In the genomic region with DNA sequence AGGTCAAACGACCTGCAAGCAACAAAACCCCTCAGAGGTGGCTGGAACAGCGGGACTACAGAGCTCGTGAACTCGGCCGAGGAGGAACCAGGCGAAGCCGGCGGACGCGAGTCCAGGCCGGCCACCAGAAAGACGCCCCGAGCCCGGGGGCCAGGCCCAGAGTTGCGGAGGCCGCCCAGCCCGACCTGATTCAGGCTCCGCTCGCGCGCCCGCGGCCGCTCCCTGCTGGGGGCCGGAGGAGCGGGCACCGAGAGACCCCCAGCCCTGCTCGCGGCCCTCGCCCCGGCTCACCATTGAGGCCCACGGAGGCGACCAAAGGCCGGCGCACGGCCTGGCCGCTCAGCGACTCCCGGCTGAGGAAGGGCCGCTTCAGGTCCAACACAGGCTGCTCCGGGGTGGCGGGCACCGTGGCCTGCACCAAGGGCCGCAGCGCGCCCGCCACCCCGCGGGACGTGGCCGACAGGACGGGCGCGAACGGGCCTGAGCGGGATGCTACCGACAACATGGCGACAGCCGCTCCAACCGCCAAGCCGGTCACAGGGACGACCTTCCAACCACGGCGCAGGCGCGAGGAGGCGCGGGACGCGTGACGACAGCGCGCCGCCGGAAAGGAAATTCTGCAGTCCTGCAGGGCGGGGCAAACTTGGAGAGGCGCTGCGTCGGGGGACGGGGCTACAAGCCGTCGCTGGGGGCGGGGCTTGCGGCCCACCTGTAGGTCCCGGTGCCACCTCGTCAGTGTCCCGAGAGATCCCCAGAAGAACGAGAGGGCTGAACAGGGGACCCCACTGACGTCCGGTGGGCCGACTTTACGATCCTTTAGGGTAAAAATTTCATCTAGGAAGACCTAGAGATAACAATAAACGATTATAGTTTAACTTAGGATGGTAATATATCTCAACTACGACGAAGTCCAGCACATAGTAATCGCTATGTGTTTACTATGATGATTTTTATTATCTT, we compare ENCODE assay signal across 1 cellular context.
TF ChIP-seq lines count a peak whose summit lies in the region.

A gene (minus strand): TSS at position 538 of the 960 bp plus-strand sequence. CDS start 33 bp downstream, at position 505.

TF ChIP-seq in K562, 482 proteins besides CTCF, POLR2A, EP300 and RAD21 (continued from another document and continues in another):
- TF ChIP-seq, protein P1, sequence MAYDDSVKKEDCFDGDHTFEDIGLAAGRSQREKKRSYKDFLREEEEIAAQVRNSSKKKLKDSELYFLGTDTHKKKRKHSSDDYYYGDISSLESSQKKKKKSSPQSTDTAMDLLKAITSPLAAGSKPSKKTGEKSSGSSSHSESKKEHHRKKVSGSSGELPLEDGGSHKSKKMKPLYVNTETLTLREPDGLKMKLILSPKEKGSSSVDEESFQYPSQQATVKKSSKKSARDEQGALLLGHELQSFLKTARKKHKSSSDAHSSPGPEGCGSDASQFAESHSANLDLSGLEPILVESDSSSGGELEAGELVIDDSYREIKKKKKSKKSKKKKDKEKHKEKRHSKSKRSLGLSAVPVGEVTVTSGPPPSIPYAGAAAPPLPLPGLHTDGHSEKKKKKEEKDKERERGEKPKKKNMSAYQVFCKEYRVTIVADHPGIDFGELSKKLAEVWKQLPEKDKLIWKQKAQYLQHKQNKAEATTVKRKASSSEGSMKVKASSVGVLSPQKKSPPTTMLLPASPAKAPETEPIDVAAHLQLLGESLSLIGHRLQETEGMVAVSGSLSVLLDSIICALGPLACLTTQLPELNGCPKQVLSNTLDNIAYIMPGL (CRISPR knock-in tag; IDR thresholded peaks at IDR 0.05) = peak; percentile 70; the same call in 1 of the 2 replicates
- TF ChIP-seq CAMTA2 (CRISPR knock-in tag; conservative IDR thresholded peaks at IDR 0.05) (no peak), RUNX1 (IDR thresholded peaks at IDR 0.05; ENCODE audit: low read depth) (no peak), MEIS2 (IDR thresholded peaks at IDR 0.05; ENCODE audit: partially characterized antibody) (peak; percentile 72), PURB (CRISPR knock-in tag; IDR thresholded peaks at IDR 0.05; ENCODE audit: low read depth) (no peak), YY1 (IDR thresholded peaks at IDR 0.05; ENCODE audit: borderline replicate concordance in 1 of 3, control insufficient read depth in 1 of 3, extremely low read depth in 1 of 3, insufficient read depth in 3 of 3, insufficient read length in 1 of 3, insufficient replicate concordance in 2 of 3, low read depth in 1 of 3, low read length in 2 of 3) (peak; percentile 52 to 86 (median 83)), PYGO2 (tag; IDR thresholded peaks at IDR 0.05) (no peak), RBFOX2 (IDR thresholded peaks at IDR 0.05; ENCODE audit: low read depth, low read length) (peak; percentile 97), ZNF175 (CRISPR knock-in tag; IDR thresholded peaks at IDR 0.05; ENCODE audit: low read depth) (no peak), NFIX (CRISPR knock-in tag; IDR thresholded peaks at IDR 0.05; ENCODE audit: low read depth) (no peak), ZNF134 (CRISPR knock-in tag; conservative IDR thresholded peaks at IDR 0.05) (no peak), MAFF (IDR thresholded peaks at IDR 0.05; ENCODE audit: low read length) (no peak), ESRRA (IDR thresholded peaks at IDR 0.05; ENCODE audit: borderline replicate concordance, low read depth) (peak; percentile 98), MEF2D (tag; conservative IDR thresholded peaks at IDR 0.05; ENCODE audit: low read depth) (no peak), HSF4 (CRISPR knock-in tag; IDR thresholded peaks at IDR 0.05; ENCODE audit: borderline replicate concordance) (no peak), TCF7L2 (IDR thresholded peaks at IDR 0.05; ENCODE audit: low read depth, low read length) (no peak), NONO (IDR thresholded peaks at IDR 0.05; ENCODE audit: low read depth in 2 of 2, low read length in 1 of 2) (peak; percentile 28 to 58; a peak in 1 of 4 replicates), TAL1 (IDR thresholded peaks at IDR 0.05) (no peak), ZNF263 (CRISPR knock-in tag; IDR thresholded peaks at IDR 0.05; ENCODE audit: borderline replicate concordance) (no peak), EP400 (IDR thresholded peaks at IDR 0.05) (peak; percentile 80; the same call in 1 of the 2 replicates), HMGN3 (IDR thresholded peaks at IDR 0.05; ENCODE audit: borderline replicate concordance, extremely low read depth, insufficient read length, low read depth, low read length) (peak; percentile 50), SRSF1 (IDR thresholded peaks at IDR 0.05; ENCODE audit: low read depth, low read length) (no peak), NR3C1 (CRISPR knock-in tag; IDR thresholded peaks at IDR 0.05) (peak; percentile 68; the same call in 1 of the 2 replicates), NUFIP1 (IDR thresholded peaks at IDR 0.05; ENCODE audit: partially characterized antibody) (no peak), CREB1 (IDR thresholded peaks at IDR 0.05) (peak; percentile 94), CREB1 (CRISPR knock-in tag; IDR thresholded peaks at IDR 0.05) (peak; percentile 94), SUPT5H (IDR thresholded peaks at IDR 0.05) (peak; percentile 77), ZKSCAN3 (CRISPR knock-in tag; IDR thresholded peaks at IDR 0.05) (no peak), MED1 (CRISPR knock-in tag; IDR thresholded peaks at IDR 0.05; ENCODE audit: borderline replicate concordance) (no peak), ADNP (tag; IDR thresholded peaks at IDR 0.05) (no peak), RBBP5 (IDR thresholded peaks at IDR 0.05; ENCODE audit: borderline replicate concordance, insufficient read depth, low read length, poor library complexity, severe bottlenecking) (peak; percentile 75), RBM25 (IDR thresholded peaks at IDR 0.05; ENCODE audit: low read depth, low read length, severe bottlenecking) (no peak), C11orf30 (IDR thresholded peaks at IDR 0.05; ENCODE audit: low read depth) (peak; percentile 70), ZC3H8 (IDR thresholded peaks at IDR 0.05) (no peak), STAG1 (CRISPR knock-in tag; IDR thresholded peaks at IDR 0.05; ENCODE audit: borderline replicate concordance) (no peak), NRF1 (conservative IDR thresholded peaks at IDR 0.05 in 1 of 2, IDR thresholded peaks at IDR 0.05 in 1 of 2) (peak; percentile 95 to 96), MYC (IDR thresholded peaks at IDR 0.05; ENCODE audit: low read depth, low read length) (peak; percentile 67), MYC (CRISPR knock-in tag; IDR thresholded peaks at IDR 0.05; ENCODE audit: borderline replicate concordance, low read depth) (no peak), RB1 (IDR thresholded peaks at IDR 0.05; ENCODE audit: low read depth) (peak; percentile 67; the same call in 1 of the 2 replicates), JUN (IDR thresholded peaks at IDR 0.05; ENCODE audit: borderline replicate concordance, low read depth, low read length) (no peak), JUN (CRISPR knock-in tag; IDR thresholded peaks at IDR 0.05; ENCODE audit: borderline replicate concordance) (no peak)
- TF ChIP-seq, protein P2, sequence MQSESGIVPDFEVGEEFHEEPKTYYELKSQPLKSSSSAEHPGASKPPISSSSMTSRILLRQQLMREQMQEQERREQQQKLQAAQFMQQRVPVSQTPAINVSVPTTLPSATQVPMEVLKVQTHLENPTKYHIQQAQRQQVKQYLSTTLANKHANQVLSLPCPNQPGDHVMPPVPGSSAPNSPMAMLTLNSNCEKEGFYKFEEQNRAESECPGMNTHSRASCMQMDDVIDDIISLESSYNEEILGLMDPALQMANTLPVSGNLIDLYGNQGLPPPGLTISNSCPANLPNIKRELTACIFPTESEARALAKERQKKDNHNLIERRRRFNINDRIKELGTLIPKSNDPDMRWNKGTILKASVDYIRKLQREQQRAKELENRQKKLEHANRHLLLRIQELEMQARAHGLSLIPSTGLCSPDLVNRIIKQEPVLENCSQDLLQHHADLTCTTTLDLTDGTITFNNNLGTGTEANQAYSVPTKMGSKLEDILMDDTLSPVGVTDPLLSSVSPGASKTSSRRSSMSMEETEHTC (IDR thresholded peaks at IDR 0.05) = no peak
- TF ChIP-seq, protein P3, sequence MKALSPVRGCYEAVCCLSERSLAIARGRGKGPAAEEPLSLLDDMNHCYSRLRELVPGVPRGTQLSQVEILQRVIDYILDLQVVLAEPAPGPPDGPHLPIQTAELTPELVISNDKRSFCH (CRISPR knock-in tag; IDR thresholded peaks at IDR 0.05) = no peak
- TF ChIP-seq, protein P3 (tag; IDR thresholded peaks at IDR 0.05) = no peak
- TF ChIP-seq, protein P4, sequence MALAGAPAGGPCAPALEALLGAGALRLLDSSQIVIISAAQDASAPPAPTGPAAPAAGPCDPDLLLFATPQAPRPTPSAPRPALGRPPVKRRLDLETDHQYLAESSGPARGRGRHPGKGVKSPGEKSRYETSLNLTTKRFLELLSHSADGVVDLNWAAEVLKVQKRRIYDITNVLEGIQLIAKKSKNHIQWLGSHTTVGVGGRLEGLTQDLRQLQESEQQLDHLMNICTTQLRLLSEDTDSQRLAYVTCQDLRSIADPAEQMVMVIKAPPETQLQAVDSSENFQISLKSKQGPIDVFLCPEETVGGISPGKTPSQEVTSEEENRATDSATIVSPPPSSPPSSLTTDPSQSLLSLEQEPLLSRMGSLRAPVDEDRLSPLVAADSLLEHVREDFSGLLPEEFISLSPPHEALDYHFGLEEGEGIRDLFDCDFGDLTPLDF (CRISPR knock-in tag; IDR thresholded peaks at IDR 0.05) = 0 out of 2 replicates have a peak, but pooled peaks have one; percentile 35
- TF ChIP-seq, protein P5, sequence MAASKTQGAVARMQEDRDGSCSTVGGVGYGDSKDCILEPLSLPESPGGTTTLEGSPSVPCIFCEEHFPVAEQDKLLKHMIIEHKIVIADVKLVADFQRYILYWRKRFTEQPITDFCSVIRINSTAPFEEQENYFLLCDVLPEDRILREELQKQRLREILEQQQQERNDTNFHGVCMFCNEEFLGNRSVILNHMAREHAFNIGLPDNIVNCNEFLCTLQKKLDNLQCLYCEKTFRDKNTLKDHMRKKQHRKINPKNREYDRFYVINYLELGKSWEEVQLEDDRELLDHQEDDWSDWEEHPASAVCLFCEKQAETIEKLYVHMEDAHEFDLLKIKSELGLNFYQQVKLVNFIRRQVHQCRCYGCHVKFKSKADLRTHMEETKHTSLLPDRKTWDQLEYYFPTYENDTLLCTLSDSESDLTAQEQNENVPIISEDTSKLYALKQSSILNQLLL (CRISPR knock-in tag; IDR thresholded peaks at IDR 0.05; ENCODE audit: borderline replicate concordance) = no peak
- TF ChIP-seq, protein P6, sequence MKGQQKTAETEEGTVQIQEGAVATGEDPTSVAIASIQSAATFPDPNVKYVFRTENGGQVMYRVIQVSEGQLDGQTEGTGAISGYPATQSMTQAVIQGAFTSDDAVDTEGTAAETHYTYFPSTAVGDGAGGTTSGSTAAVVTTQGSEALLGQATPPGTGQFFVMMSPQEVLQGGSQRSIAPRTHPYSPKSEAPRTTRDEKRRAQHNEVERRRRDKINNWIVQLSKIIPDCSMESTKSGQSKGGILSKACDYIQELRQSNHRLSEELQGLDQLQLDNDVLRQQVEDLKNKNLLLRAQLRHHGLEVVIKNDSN (CRISPR knock-in tag; IDR thresholded peaks at IDR 0.05) = peak; percentile 68
- TF ChIP-seq, protein P7, sequence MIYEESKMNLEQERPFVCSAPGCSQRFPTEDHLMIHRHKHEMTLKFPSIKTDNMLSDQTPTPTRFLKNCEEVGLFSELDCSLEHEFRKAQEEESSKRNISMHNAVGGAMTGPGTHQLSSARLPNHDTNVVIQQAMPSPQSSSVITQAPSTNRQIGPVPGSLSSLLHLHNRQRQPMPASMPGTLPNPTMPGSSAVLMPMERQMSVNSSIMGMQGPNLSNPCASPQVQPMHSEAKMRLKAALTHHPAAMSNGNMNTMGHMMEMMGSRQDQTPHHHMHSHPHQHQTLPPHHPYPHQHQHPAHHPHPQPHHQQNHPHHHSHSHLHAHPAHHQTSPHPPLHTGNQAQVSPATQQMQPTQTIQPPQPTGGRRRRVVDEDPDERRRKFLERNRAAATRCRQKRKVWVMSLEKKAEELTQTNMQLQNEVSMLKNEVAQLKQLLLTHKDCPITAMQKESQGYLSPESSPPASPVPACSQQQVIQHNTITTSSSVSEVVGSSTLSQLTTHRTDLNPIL (CRISPR knock-in tag; IDR thresholded peaks at IDR 0.05) = no peak
- TF ChIP-seq, protein P8, sequence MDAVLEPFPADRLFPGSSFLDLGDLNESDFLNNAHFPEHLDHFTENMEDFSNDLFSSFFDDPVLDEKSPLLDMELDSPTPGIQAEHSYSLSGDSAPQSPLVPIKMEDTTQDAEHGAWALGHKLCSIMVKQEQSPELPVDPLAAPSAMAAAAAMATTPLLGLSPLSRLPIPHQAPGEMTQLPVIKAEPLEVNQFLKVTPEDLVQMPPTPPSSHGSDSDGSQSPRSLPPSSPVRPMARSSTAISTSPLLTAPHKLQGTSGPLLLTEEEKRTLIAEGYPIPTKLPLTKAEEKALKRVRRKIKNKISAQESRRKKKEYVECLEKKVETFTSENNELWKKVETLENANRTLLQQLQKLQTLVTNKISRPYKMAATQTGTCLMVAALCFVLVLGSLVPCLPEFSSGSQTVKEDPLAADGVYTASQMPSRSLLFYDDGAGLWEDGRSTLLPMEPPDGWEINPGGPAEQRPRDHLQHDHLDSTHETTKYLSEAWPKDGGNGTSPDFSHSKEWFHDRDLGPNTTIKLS (IDR thresholded peaks at IDR 0.05; ENCODE audit: borderline replicate concordance, low read depth) = peak; percentile 40; the same call in 1 of the 2 replicates
- TF ChIP-seq, protein P9, sequence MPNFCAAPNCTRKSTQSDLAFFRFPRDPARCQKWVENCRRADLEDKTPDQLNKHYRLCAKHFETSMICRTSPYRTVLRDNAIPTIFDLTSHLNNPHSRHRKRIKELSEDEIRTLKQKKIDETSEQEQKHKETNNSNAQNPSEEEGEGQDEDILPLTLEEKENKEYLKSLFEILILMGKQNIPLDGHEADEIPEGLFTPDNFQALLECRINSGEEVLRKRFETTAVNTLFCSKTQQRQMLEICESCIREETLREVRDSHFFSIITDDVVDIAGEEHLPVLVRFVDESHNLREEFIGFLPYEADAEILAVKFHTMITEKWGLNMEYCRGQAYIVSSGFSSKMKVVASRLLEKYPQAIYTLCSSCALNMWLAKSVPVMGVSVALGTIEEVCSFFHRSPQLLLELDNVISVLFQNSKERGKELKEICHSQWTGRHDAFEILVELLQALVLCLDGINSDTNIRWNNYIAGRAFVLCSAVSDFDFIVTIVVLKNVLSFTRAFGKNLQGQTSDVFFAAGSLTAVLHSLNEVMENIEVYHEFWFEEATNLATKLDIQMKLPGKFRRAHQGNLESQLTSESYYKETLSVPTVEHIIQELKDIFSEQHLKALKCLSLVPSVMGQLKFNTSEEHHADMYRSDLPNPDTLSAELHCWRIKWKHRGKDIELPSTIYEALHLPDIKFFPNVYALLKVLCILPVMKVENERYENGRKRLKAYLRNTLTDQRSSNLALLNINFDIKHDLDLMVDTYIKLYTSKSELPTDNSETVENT (CRISPR knock-in tag; IDR thresholded peaks at IDR 0.05) = peak; percentile 30; the same call in 1 of the 2 replicates
